In the genomic region with DNA sequence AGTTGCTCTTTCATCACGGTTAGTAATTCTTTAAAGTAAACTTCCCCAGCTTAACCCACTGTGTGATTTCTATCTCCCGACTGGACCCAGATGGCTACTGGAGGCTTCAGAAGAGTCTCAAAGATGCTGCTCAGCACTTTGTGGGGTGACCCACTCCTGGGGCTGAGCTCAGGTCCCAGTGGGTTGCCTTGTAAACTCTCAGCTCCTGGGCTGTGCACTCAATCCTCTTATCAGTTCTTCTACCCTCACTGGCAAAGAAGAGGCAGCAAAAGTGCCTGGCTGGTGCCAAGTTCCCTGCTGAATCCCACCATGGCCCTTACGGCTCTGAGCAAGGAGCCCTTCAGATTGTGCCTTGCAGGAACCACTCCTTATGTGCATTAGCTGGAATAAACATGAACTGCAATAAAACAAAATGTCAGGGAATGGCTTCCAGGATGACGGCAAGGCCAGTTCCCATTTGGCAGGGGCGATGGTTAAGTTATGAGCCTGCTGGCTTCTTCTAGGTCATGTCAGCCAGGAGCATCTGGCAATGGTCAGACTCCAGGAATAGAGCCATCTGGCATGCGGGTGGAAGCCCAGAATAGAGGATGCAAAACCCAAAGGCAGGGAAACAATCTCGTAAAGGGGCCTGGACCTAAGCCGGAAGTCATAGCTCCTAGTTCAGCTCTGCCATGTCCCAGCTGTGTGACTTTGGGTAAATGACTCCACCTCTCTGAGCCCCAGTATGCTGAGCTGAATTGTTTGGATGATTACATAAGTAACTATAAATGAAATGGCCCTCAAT, we compare ENCODE assay signal across 9 cellular contexts. TPM values are rescaled to one million over a fixed set of nuclear protein-coding genes. Genes with fewer than 3 reads are reported as not detected.
DNase-seq lines count a peak whose midpoint lies in the region; ATAC-seq, FAIRE-seq and TF ChIP-seq lines count a peak whose summit lies in the region.
"Had no signal": no experiment of that assay in that cellular context is flagged by ENCODE, and none has a peak within 500 bp of the region (broad histone marks: within the 10 kb centered on the region; RNA-seq: fewer than 3 reads in every experiment).

No MANE protein-coding gene starts in this region.

- no peak for ATAC-seq in GM19035 (IDR thresholded peaks at IDR 0.05; ENCODE audit: unreplicated experiment)
- no peak for ATAC-seq in HG02840 (IDR thresholded peaks at IDR 0.05; ENCODE audit: low FRiP score, unreplicated experiment)

- H3K36me3 ChIP-seq in GM23248 (ENCODE audit: low read depth) (no peaks in the 10 kb centered on the region), astrocyte (ENCODE audit: insufficient read depth, low read length) (no peaks in the 10 kb centered on the region), right atrium auricular region (no peaks in the 10 kb centered on the region), sigmoid colon (no peaks in the 10 kb centered on the region), trophoblast cell (ENCODE audit: control insufficient read depth in 1 of 2, insufficient read depth in 2 of 2, low read length in 2 of 2) (no peaks in the 10 kb centered on the region)

- peaks cover 16% of the 10 kb centered on the region; the same call in 1 of the 2 replicates for H3K4me1 ChIP-seq in GM23248 (ENCODE audit: insufficient read depth)
- no peaks in the 10 kb centered on the region for H3K4me1 ChIP-seq in astrocyte (ENCODE audit: insufficient read depth, low read length)
- H3K4me1 ChIP-seq in right atrium auricular region: peaks cover 0 to 12% of the 10 kb centered on the region in 2 donors
- H3K4me1 ChIP-seq in sigmoid colon: peaks cover 0 to 21% (median 20%) of the 10 kb centered on the region in 4 donors
- no peaks in the 10 kb centered on the region for H3K4me1 ChIP-seq in trophoblast cell (ENCODE audit: control insufficient read depth in 1 of 2, insufficient read depth in 2 of 2, low read length in 2 of 2)

- H3F3A ChIP-seq in GM23248 (ENCODE audit: insufficient read depth): peaks cover 14% of the 10 kb centered on the region

- in situ Hi-C loops in GM23248 (cut with MboI): no loop called here

- no peak overlapping the region for H2BK12ac ChIP-seq in trophoblast cell (ENCODE audit: low read length)

- 0 out of 2 replicates have a peak overlapping the region, but pooled peaks have one; percentile 2 for H3K27ac ChIP-seq in GM23248
- no peak overlapping the region for H3K27ac ChIP-seq in astrocyte (ENCODE audit: low read depth, low read length)
- H3K27ac ChIP-seq in right atrium auricular region: peak overlapping the region; percentile 49 to 77
- H3K27ac ChIP-seq in sigmoid colon: peak overlapping the region; percentile 72 to 83 (median 80)
- no peak overlapping the region for H3K27ac ChIP-seq in trophoblast cell (ENCODE audit: low read depth, low read length)

- no peak overlapping the region for H3K9ac ChIP-seq in GM23248
- no peak overlapping the region for H3K9ac ChIP-seq in astrocyte (ENCODE audit: low read length)
- H3K9ac ChIP-seq in trophoblast cell (ENCODE audit: low read length): no peak overlapping the region

- peak overlapping the region; percentile 19 for H3K4me2 ChIP-seq in GM23248 (ENCODE audit: unreplicated experiment)
- no peak overlapping the region for H3K4me2 ChIP-seq in astrocyte (ENCODE audit: low read length)
- H3K4me2 ChIP-seq in trophoblast cell (ENCODE audit: low read length): no peak overlapping the region

- H3K27me3 ChIP-seq in GM23248 (replicated peaks; ENCODE audit: insufficient read depth) (no peaks in the 10 kb centered on the region), astrocyte (ENCODE audit: insufficient read depth, low read length) (no peaks in the 10 kb centered on the region), right atrium auricular region (no peaks in the 10 kb centered on the region), sigmoid colon (no peaks in the 10 kb centered on the region), trophoblast cell (ENCODE audit: insufficient read depth, low read length) (no peaks in the 10 kb centered on the region)

- H3K18ac ChIP-seq in trophoblast cell (ENCODE audit: low read length): no peak overlapping the region

- no peak for TF ChIP-seq POLR2A in sigmoid colon (IDR thresholded peaks at IDR 0.05)

- H3K9me3 ChIP-seq in GM23248 (ENCODE audit: low read depth) (no peaks in the 10 kb centered on the region), astrocyte (ENCODE audit: insufficient read depth, low read depth, low read length) (no peaks in the 10 kb centered on the region), right atrium auricular region (no peaks in the 10 kb centered on the region), sigmoid colon (no peaks in the 10 kb centered on the region), trophoblast cell (ENCODE audit: insufficient read depth, low read depth, low read length) (no peaks in the 10 kb centered on the region)

- no peaks in the 10 kb centered on the region for H3K9me2 ChIP-seq in GM23248 (ENCODE audit: insufficient read depth)

- H3K36me3 Mint-ChIP-seq in astrocyte (ENCODE audit: low read depth, unreplicated experiment): no peaks in the 10 kb centered on the region

- no peak overlapping the region for H3K4me3 Mint-ChIP-seq in astrocyte (ENCODE audit: unreplicated experiment)
- H3K4me3 Mint-ChIP-seq: activated T-cell treated with anti-CD3 and anti-CD28 coated beads, Interleukin-2, amount 50 U/mL, for 72 hours had no signal

- H3K4me1 Mint-ChIP-seq in astrocyte (ENCODE audit: low read depth, unreplicated experiment): no peaks in the 10 kb centered on the region

- no peaks in the 10 kb centered on the region for H3K27me3 Mint-ChIP-seq in astrocyte (ENCODE audit: low read depth, unreplicated experiment)

- no peak overlapping the region for H2AK5ac ChIP-seq in trophoblast cell (ENCODE audit: low read length)

- no peak overlapping the region for H2BK120ac ChIP-seq in trophoblast cell (ENCODE audit: insufficient read depth, low read length, poor library complexity)

- H3K27ac Mint-ChIP-seq in astrocyte (ENCODE audit: unreplicated experiment): no peak overlapping the region
- H3K27ac Mint-ChIP-seq: activated T-cell treated with anti-CD3 and anti-CD28 coated beads, Interleukin-2, amount 50 U/mL, for 72 hours had no signal

- DNase-seq in GM23248 (peak; percentile 68), astrocyte (ENCODE audit: low read depth) (peak; percentile 33), right atrium auricular region (ENCODE audit: low spot score) (peak; percentile 77), sigmoid colon (peak; percentile 97), NOMO-1 (lab: John Stamatoyannopoulos, UW; ENCODE audit: unreplicated experiment in 2 of 2) (no peak), trophoblast cell (no peak)

- TF ChIP-seq CTCF in astrocyte (IDR thresholded peaks at IDR 0.05; ENCODE audit: insufficient read depth, low read depth, low read length) (no peak), right atrium auricular region (IDR thresholded peaks at IDR 0.05) (no peak), sigmoid colon (IDR thresholded peaks at IDR 0.05) (no peak)

- no peak overlapping the region for H3K4me3 ChIP-seq in GM23248
- H3K4me3 ChIP-seq in astrocyte (ENCODE audit: insufficient read depth, low read depth, low read length): no peak overlapping the region
- H3K4me3 ChIP-seq in right atrium auricular region: no peak overlapping the region
- H3K4me3 ChIP-seq in sigmoid colon: no peak overlapping the region
- no peak overlapping the region for H3K4me3 ChIP-seq in trophoblast cell (ENCODE audit: low read depth, low read length)

- H3K4ac ChIP-seq in trophoblast cell (ENCODE audit: low read depth, low read length): no peak overlapping the region

- no peaks in the 10 kb centered on the region for H3K9me3 Mint-ChIP-seq in astrocyte (ENCODE audit: unreplicated experiment)
- H3K9me3 Mint-ChIP-seq: activated T-cell treated with anti-CD3 and anti-CD28 coated beads, Interleukin-2, amount 50 U/mL, for 72 hours had no signal

- H3K79me1 ChIP-seq in trophoblast cell (ENCODE audit: low read length): no peaks in the 10 kb centered on the region

- H2AFZ ChIP-seq in GM23248: peak overlapping the region; percentile 57
- H2AFZ ChIP-seq in astrocyte (ENCODE audit: low read depth, low read length): no peak overlapping the region
- H2AFZ ChIP-seq in trophoblast cell (ENCODE audit: insufficient read depth, low read length, poor library complexity): no peak overlapping the region

- no peak overlapping the region for H4K12ac ChIP-seq in trophoblast cell (ENCODE audit: low read depth, low read length)

- no peak overlapping the region for H4K91ac ChIP-seq in trophoblast cell (ENCODE audit: low read depth, low read length)

- intact Hi-C loops in sigmoid colon (cut with DNase I): loop anchor here (1.0 to 10.0 kb wide), 6 partner anchors 21 to 199 kb away; a partner anchor contains a TSS

- H3K79me2 ChIP-seq in GM23248 (ENCODE audit: insufficient read depth) (no peaks in the 10 kb centered on the region), astrocyte (ENCODE audit: insufficient read depth, low read length) (no peaks in the 10 kb centered on the region), trophoblast cell (ENCODE audit: control insufficient read depth, insufficient read depth, low read length, poor library complexity) (no peaks in the 10 kb centered on the region)

- H3K14ac ChIP-seq in trophoblast cell (ENCODE audit: low read length): no peak overlapping the region

- WGBS in GM23248 (ENCODE audit: low coverage in 1 of 2, low lambda C conversion rate in 2 of 2, missing lambda C conversion rate in 2 of 2), 2 experiments: 17 to 20% methylated on average over 8 of the region's 8 CpGs
- 63 to 67% methylated on average over 8 of the region's 8 CpGs for WGBS in sigmoid colon, 2 donors
- WGBS in trophoblast cell (ENCODE audit: extremely low coverage, insufficient coverage, insufficient read length): no CpG with 5 or more reads among the region's 8 CpGs

- no peak overlapping the region for H3K23ac ChIP-seq in trophoblast cell (ENCODE audit: low read length)

- H4K8ac ChIP-seq in trophoblast cell (ENCODE audit: low read depth, low read length): no peak overlapping the region

- peak; percentile 52 to 91 (median 82) for TF ChIP-seq EP300 in sigmoid colon (IDR thresholded peaks at IDR 0.05)

- H4K20me1 ChIP-seq in GM23248 (ENCODE audit: insufficient read depth) (no peaks in the 10 kb centered on the region), astrocyte (ENCODE audit: insufficient read depth, low read length) (no peaks in the 10 kb centered on the region)

- no peak overlapping the region for H2BK5ac ChIP-seq in trophoblast cell (ENCODE audit: low read depth, low read length, poor library complexity)

- no peak for FAIRE-seq in astrocyte (lab: Jason Lieb, UNC)

RNA-seq across cellular contexts. Expression of a gene that starts 6.7 kb away (rescaled TPM):
- total RNA-seq in GM23248 (2014; rRNA removed; shearing (Covaris generic)): not detected in 2 replicates
- not detected in 2 replicates for polyA plus RNA-seq in GM23248 (2016; fragmentation: Nextera tagmentation; extraction: Ambion mirVana)
- total RNA-seq in astrocyte: not detected in 2 replicates
- total RNA-seq in right atrium auricular region: 1 to 10 TPM; 2.8 to 4.4 TPM
- total RNA-seq in sigmoid colon: 10 to 100 TPM in 2 of 4 donors, 1 to 10 TPM in 2; 6.5 to 31.0 (median 9.5) TPM
- polyA plus RNA-seq in sigmoid colon: 1 to 10 TPM in 1 of 3 donors, under 1 TPM in 1, not detected in 1; 0.50 to 1.2 TPM
- not detected in 2 replicates for polyA plus RNA-seq in trophoblast cell (2013)
- total RNA-seq: activated T-cell treated with anti-CD3 and anti-CD28 coated beads, Interleukin-2, amount 50 U/mL, for 72 hours had no signal

RNA-seq across cellular contexts. Expression of a gene that starts 23.7 kb away (rescaled TPM):
- not detected in 2 replicates for total RNA-seq in GM23248 (2014; rRNA removed; shearing (Covaris generic))
- polyA plus RNA-seq in GM23248 (2016; fragmentation: Nextera tagmentation; extraction: Ambion mirVana): not detected in 2 replicates
- not detected in 2 replicates for total RNA-seq in astrocyte
- total RNA-seq in right atrium auricular region: not detected
- not detected for total RNA-seq in sigmoid colon
- not detected for polyA plus RNA-seq in sigmoid colon
- 0.04 and 0.10 TPM in 2 replicates for polyA plus RNA-seq in trophoblast cell (2013)

Comparison
In these comparisons a context has a peak if more than half of its experiments do, and no peak if none do; other contexts are left out.
1. DNase-seq: peak in GM23248 (single experiment), astrocyte (single experiment), right atrium auricular region (single experiment) and sigmoid colon (single experiment); none in NOMO-1 (0 of 2) and trophoblast cell (0 of 2).
2. H3K27ac ChIP-seq: peak in GM23248 (single experiment), right atrium auricular region (2 of 2) and sigmoid colon (4 of 4); none in astrocyte (single experiment) and trophoblast cell (single experiment).